ENCODE assay signal across 9 cellular contexts in genomic region chr17:2064511-2064910, GRCh38. TPM values are rescaled to one million over a fixed set of nuclear protein-coding genes. Genes with fewer than 3 reads are reported as not detected.
A peak's percentile ranks its signal among the peaks of the same experiment; 100 is the strongest.
DNase-seq lines count a peak whose midpoint lies in the region; ATAC-seq and TF ChIP-seq lines count a peak whose summit lies in the region.
"Had no signal": no experiment of that assay in that cellular context is flagged by ENCODE, and none has a peak within 500 bp of the region (broad histone marks: within the 10 kb centered on the region; RNA-seq: fewer than 3 reads in every experiment).

No MANE protein-coding gene starts in this region.

- 78% methylated on average over 6 of the region's 6 CpGs for WGBS in prostate gland

- ATAC-seq in GM21515 (IDR thresholded peaks at IDR 0.05; ENCODE audit: unreplicated experiment) = no peak

- H3K27ac ChIP-seq in SJSA1 (peak overlapping the region; percentile 97), prostate gland (peak overlapping the region; percentile 75 to 82)

- intact Hi-C loops in Caco-2 (cut with micrococcal nuclease; ENCODE audit: unreplicated experiment) = no loop called here
- intact Hi-C loops in prostate gland (cut with DNase I) = no loop called here

- H3K27me3 ChIP-seq in Caco-2 (replicated peaks; ENCODE audit: control insufficient read depth, insufficient read depth, low read length) (no peaks in the 10 kb centered on the region), SJSA1 (replicated peaks) (no peaks in the 10 kb centered on the region), prostate gland (replicated peaks; ENCODE audit: insufficient read depth) (no peaks in the 10 kb centered on the region), HAP-1 (ENCODE audit: low read depth) (no peaks in the 10 kb centered on the region)

- no peaks in the 10 kb centered on the region for H3K27me3 Mint-ChIP-seq in Caco-2 (ENCODE audit: insufficient read depth, unreplicated experiment)

- H3K4me1 ChIP-seq in Caco-2 (0 out of 2 replicates have a peak, but pooled peaks cover 6% of the 10 kb centered on the region), SJSA1 (replicated peaks) (peaks cover 70% of the 10 kb centered on the region), prostate gland (replicated peaks) (peaks cover 4% of the 10 kb centered on the region), HAP-1 (no peaks in the 10 kb centered on the region)

- H3K4me3 ChIP-seq in Caco-2 (ENCODE audit: low read depth, low read length) = no peak overlapping the region
- H3K4me3 ChIP-seq in SJSA1 = no peak overlapping the region
- H3K4me3 ChIP-seq in prostate gland = no peak overlapping the region
- no peak overlapping the region for H3K4me3 ChIP-seq in HAP-1

- POLR2A ChIA-PET in Caco-2 (lab: Charles Lee) = no interaction called here

- no TSS peak for BruUV-seq in Caco-2 (replicated peaks; lab: Mats Ljungman, UMichigan)

- TF ChIP-seq CTCF in Caco-2 (IDR thresholded peaks at IDR 0.05; ENCODE audit: insufficient read depth in 1 of 2, low read depth in 1 of 2, low read length in 1 of 2, severe bottlenecking in 1 of 2, unreplicated experiment in 1 of 2) = no peak
- no peak for TF ChIP-seq CTCF in prostate gland (IDR thresholded peaks at IDR 0.05)

- DNase-seq in Caco-2 = no peak
- DNase-seq in SJSA1 (ENCODE audit: low read depth in 1 of 2, low spot score in 2 of 2) = no peak
- peak; percentile 42 for DNase-seq in germinal center (ENCODE audit: low spot score)
- no peak for DNase-seq in prostate gland (ENCODE audit: low spot score)
- no peak for DNase-seq in stimulated activated CD4-positive, alpha-beta T cell treated with anti-CD3 and anti-CD28 coated beads, Interleukin-15, amount 100 ng/mL, for 24 hours
- no peak for DNase-seq in NCI-H1417 (lab: John Stamatoyannopoulos, UW)
- DNase-seq in HAP-1 (ENCODE audit: low spot score in 2 of 2) = no peak
- DNase-seq: NK-92 treated with Interleukin-12 subunit alpha and Interleukin-12 subunit beta, amount 100 ng/mL, for 24 hours had no signal

- H3K4me1 Mint-ChIP-seq in Caco-2 (ENCODE audit: low read depth, unreplicated experiment) = peaks cover 8% of the 10 kb centered on the region

- no peak for TF ChIP-seq POLR2A in prostate gland (IDR thresholded peaks at IDR 0.05)

- in situ Hi-C loops in HAP-1 (cut with MboI; ENCODE audit: low sequenced_read_pairs) = no loop called here

- H3K9me3 Mint-ChIP-seq in Caco-2 (ENCODE audit: unreplicated experiment) = no peaks in the 10 kb centered on the region

- peaks cover 3% of the 10 kb centered on the region for H3K36me3 ChIP-seq in Caco-2 (ENCODE audit: control insufficient read depth, insufficient read depth, low read length)
- H3K36me3 ChIP-seq in SJSA1 = peaks cover 79% of the 10 kb centered on the region
- H3K36me3 ChIP-seq in prostate gland = no peaks in the 10 kb centered on the region
- H3K36me3 ChIP-seq in HAP-1 (replicated peaks) = peaks cover 24% of the 10 kb centered on the region

- H3K9me3 ChIP-seq in Caco-2 (no peaks in the 10 kb centered on the region), SJSA1 (replicated peaks) (no peaks in the 10 kb centered on the region), prostate gland (no peaks in the 10 kb centered on the region), HAP-1 (no peaks in the 10 kb centered on the region)

- H3K4me3 Mint-ChIP-seq in Caco-2 (ENCODE audit: unreplicated experiment) = no peak overlapping the region

- H3K27ac Mint-ChIP-seq in Caco-2 (ENCODE audit: unreplicated experiment) = peak overlapping the region; percentile 62

- CTCF ChIA-PET in Caco-2 (lab: Charles Lee) = interaction anchor here (1.4 kb wide), 1 partner anchor 10 kb away, joined by 3 read pairs; no protein-coding TSS in a partner anchor

- peaks cover 18% of the 10 kb centered on the region for H3K36me3 Mint-ChIP-seq in Caco-2 (ENCODE audit: insufficient read depth, unreplicated experiment)

RNA-seq across cellular contexts. Expression of gene HIC1, which starts 9.6 kb away (rescaled TPM):
- total RNA-seq in Caco-2 (2022) = 0.59 and 1.8 TPM in 2 replicates
- total RNA-seq in SJSA1 (2014; rRNA removed; shearing (Covaris generic)) = 28.8 and 31.3 TPM in 2 replicates
- total RNA-seq in prostate gland = 10 to 100 TPM; 20.5 to 33.1 TPM

RNA-seq across cellular contexts. Expression of gene OVCA2, which starts 22.7 kb away (rescaled TPM):
- 33.1 and 39.3 TPM in 2 replicates for total RNA-seq in Caco-2 (2022)
- total RNA-seq in SJSA1 (2014; rRNA removed; shearing (Covaris generic)) = 66.0 and 79.9 TPM in 2 replicates
- 10 to 100 TPM; 52.2 to 57.5 TPM for total RNA-seq in prostate gland

RNA-seq across cellular contexts. Expression of gene DPH1, which starts 34.6 kb away (rescaled TPM):
- total RNA-seq in Caco-2 (2022) (52.0 and 52.8 TPM in 2 replicates), prostate gland (10 to 100 TPM; 61.4 to 84.1 TPM)
- total RNA-seq in SJSA1 (2014; rRNA removed; shearing (Covaris generic)) = 21.0 and 24.9 TPM in 2 replicates

RNA-seq across cellular contexts. Expression of gene RTN4RL1, which starts 39.4 kb away (rescaled TPM):
- total RNA-seq in Caco-2 (2022) (0.54 and 0.60 TPM in 2 replicates), prostate gland (10 to 100 TPM in 1 of 2 donors, 1 to 10 TPM in 1; 8.3 to 21.5 TPM)
- not detected in 2 replicates for total RNA-seq in SJSA1 (2014; rRNA removed; shearing (Covaris generic))
